In genomic region chr5:129094924-129095797, GRCh38 we compare ENCODE assay signal across 1 cellular context.
TF ChIP-seq lines count a peak whose summit lies in the region.

No MANE protein-coding gene starts in this region.

TF ChIP-seq in IMR-90, 13 proteins besides CTCF, POLR2A, EP300 and RAD21:
- no peak for TF ChIP-seq MXI1 (IDR thresholded peaks at IDR 0.05; ENCODE audit: borderline replicate concordance, low read depth, low read length)
- no peak for TF ChIP-seq MAFK (IDR thresholded peaks at IDR 0.05; ENCODE audit: low read depth, low read length)
- TF ChIP-seq CEBPB (IDR thresholded peaks at IDR 0.05; ENCODE audit: low read depth, low read length) = peak; percentile 59
- no peak; the same call in 1 of the 2 replicates for TF ChIP-seq MAZ (IDR thresholded peaks at IDR 0.05; ENCODE audit: borderline replicate concordance, low read depth, low read length)
